ENCODE assay signal across 9 cellular contexts in genomic region chr9:89418882-89419641, GRCh38.
A peak's percentile ranks its signal among the peaks of the same experiment; 100 is the strongest.
DNase-seq lines count a peak whose midpoint lies in the region; ATAC-seq and TF ChIP-seq lines count a peak whose summit lies in the region.
"Had no signal": no experiment of that assay in that cellular context is flagged by ENCODE, and none has a peak within 500 bp of the region (broad histone marks: within the 10 kb centered on the region; RNA-seq: fewer than 3 reads in every experiment).

No MANE protein-coding gene starts in this region.

- H3F3A ChIP-seq in smooth muscle cell (ENCODE audit: low read depth): no peaks in the 10 kb centered on the region

- peak overlapping the region; percentile 52 for H3K4me3 ChIP-seq in naive thymus-derived CD4-positive, alpha-beta T cell (ENCODE audit: low read length)
- H3K4me3 ChIP-seq in gastroesophageal sphincter (no peak overlapping the region), HAP-1 (no peak overlapping the region), smooth muscle cell (no peak overlapping the region)

- in situ Hi-C loops in HAP-1 (cut with MboI; ENCODE audit: low sequenced_read_pairs): no loop called here

- peak; percentile 92 for DNase-seq in activated CD8-positive, alpha-beta T cell treated with anti-CD3 and anti-CD28 coated beads for 36 hours
- peak in 8 of 9 donors; percentile 55 to 71 (median 68) for DNase-seq in naive thymus-derived CD4-positive, alpha-beta T cell
- DNase-seq in HAP-1 (ENCODE audit: low spot score in 2 of 2): no peak
- DNase-seq in NCI-H2107 (lab: John Stamatoyannopoulos, UW): no peak
- DNase-seq in smooth muscle cell (lab: John Stamatoyannopoulos, UW; ENCODE audit: unreplicated experiment): no peak

- WGBS in gastroesophageal sphincter (ENCODE audit: low coverage in 1 of 2), 2 donors: 56 to 61% methylated on average over 5 to 8 of the region's 21 CpGs
- WGBS in smooth muscle cell (ENCODE audit: low lambda C conversion rate): 86% methylated on average over 17 of the region's 21 CpGs

- peak overlapping the region; percentile 98 for H3K27ac Mint-ChIP-seq in activated CD8-positive, alpha-beta T cell treated with anti-CD3 and anti-CD28 coated beads for 36 hours
- peak overlapping the region; percentile 85 to 97 (median 94) for H3K27ac Mint-ChIP-seq in naive thymus-derived CD4-positive, alpha-beta T cell

- H3K9me3 ChIP-seq in naive thymus-derived CD4-positive, alpha-beta T cell (ENCODE audit: control insufficient read depth in 2 of 3, low read length in 3 of 3): no peaks in the 10 kb centered on the region
- H3K9me3 ChIP-seq in gastroesophageal sphincter (no peaks in the 10 kb centered on the region), HAP-1 (no peaks in the 10 kb centered on the region), smooth muscle cell (replicated peaks; ENCODE audit: low read depth) (no peaks in the 10 kb centered on the region)

- POLR2A ChIA-PET in activated CD8-positive, alpha-beta T cell treated with anti-CD3 and anti-CD28 coated beads for 36 hours (lab: Charles Lee): interaction anchor here (1.0 to 5.9 kb wide), 14 partner anchors 8 to 104 kb away, joined by 3 to 43 read pairs (median 6); no protein-coding TSS in a partner anchor
- POLR2A ChIA-PET in naive thymus-derived CD4-positive, alpha-beta T cell (lab: Charles Lee): interaction anchor here (0.6 to 1.2 kb wide), 4 partner anchors 10 to 115 kb away, joined by 3 to 6 read pairs (median 4); no protein-coding TSS in a partner anchor

- H3K4me2 ChIP-seq in smooth muscle cell: no peak overlapping the region

- H3K4me1 Mint-ChIP-seq in activated CD8-positive, alpha-beta T cell treated with anti-CD3 and anti-CD28 coated beads for 36 hours (ENCODE audit: low read depth): peaks cover 97% of the 10 kb centered on the region
- peaks cover 65 to 96% (median 92%) of the 10 kb centered on the region in 7 donors for H3K4me1 Mint-ChIP-seq in naive thymus-derived CD4-positive, alpha-beta T cell

- TF ChIP-seq EP300 in gastroesophageal sphincter (IDR thresholded peaks at IDR 0.05): no peak

- no peak overlapping the region for H3K9ac ChIP-seq in smooth muscle cell (ENCODE audit: low read depth)

- H4K20me1 ChIP-seq in smooth muscle cell (ENCODE audit: low read depth): no peaks in the 10 kb centered on the region

- H3K4me1 ChIP-seq in naive thymus-derived CD4-positive, alpha-beta T cell (ENCODE audit: control insufficient read depth in 2 of 2, insufficient read depth in 2 of 2, low read length in 2 of 2): peaks cover 57 to 77% of the 10 kb centered on the region in 2 donors
- peaks cover 0 to 5% (median 0%) of the 10 kb centered on the region in 3 donors for H3K4me1 ChIP-seq in gastroesophageal sphincter
- H3K4me1 ChIP-seq in HAP-1: no peaks in the 10 kb centered on the region
- no peaks in the 10 kb centered on the region for H3K4me1 ChIP-seq in smooth muscle cell (ENCODE audit: low read depth)

- no peaks in the 10 kb centered on the region for H3K27me3 Mint-ChIP-seq in activated CD8-positive, alpha-beta T cell treated with anti-CD3 and anti-CD28 coated beads for 36 hours
- H3K27me3 Mint-ChIP-seq in naive thymus-derived CD4-positive, alpha-beta T cell: no peaks in the 10 kb centered on the region

- H3K27ac ChIP-seq in naive thymus-derived CD4-positive, alpha-beta T cell (ENCODE audit: low read depth, low read length): peak overlapping the region; percentile 66
- no peak overlapping the region for H3K27ac ChIP-seq in gastroesophageal sphincter
- H3K27ac ChIP-seq in smooth muscle cell (ENCODE audit: low read depth): no peak overlapping the region

- TF ChIP-seq CTCF in activated CD8-positive, alpha-beta T cell treated with anti-CD3 and anti-CD28 coated beads for 36 hours (IDR thresholded peaks at IDR 0.05): no peak
- no peak for TF ChIP-seq CTCF in gastroesophageal sphincter (IDR thresholded peaks at IDR 0.05)
- TF ChIP-seq CTCF in smooth muscle cell (IDR thresholded peaks at IDR 0.05; ENCODE audit: borderline replicate concordance, insufficient read depth, poor library complexity, severe bottlenecking): no peak

- peak; percentile 70 for ATAC-seq in GM18868 (IDR thresholded peaks at IDR 0.05; ENCODE audit: unreplicated experiment)
- ATAC-seq in HG03135 (IDR thresholded peaks at IDR 0.05; ENCODE audit: unreplicated experiment): peak; percentile 72
- peak; percentile 52 for ATAC-seq in activated CD8-positive, alpha-beta T cell treated with anti-CD3 and anti-CD28 coated beads for 36 hours
- ATAC-seq in naive thymus-derived CD4-positive, alpha-beta T cell: peak; percentile 80
- ATAC-seq in gastroesophageal sphincter: no peak
- ATAC-seq: HCT116 had no signal

- peak overlapping the region; percentile 79 for H3K4me3 Mint-ChIP-seq in activated CD8-positive, alpha-beta T cell treated with anti-CD3 and anti-CD28 coated beads for 36 hours
- H3K4me3 Mint-ChIP-seq in naive thymus-derived CD4-positive, alpha-beta T cell: peak overlapping the region; percentile 73 to 87 (median 78)

- H3K27me3 ChIP-seq in naive thymus-derived CD4-positive, alpha-beta T cell (ENCODE audit: control insufficient read depth in 2 of 2, insufficient read depth in 2 of 2, low read length in 2 of 2): no peaks in the 10 kb centered on the region
- H3K27me3 ChIP-seq in gastroesophageal sphincter (no peaks in the 10 kb centered on the region), HAP-1 (ENCODE audit: low read depth) (no peaks in the 10 kb centered on the region), smooth muscle cell (ENCODE audit: low read depth) (no peaks in the 10 kb centered on the region)

- peaks cover 89% of the 10 kb centered on the region for H3K36me3 Mint-ChIP-seq in activated CD8-positive, alpha-beta T cell treated with anti-CD3 and anti-CD28 coated beads for 36 hours (ENCODE audit: low read depth)
- H3K36me3 Mint-ChIP-seq in naive thymus-derived CD4-positive, alpha-beta T cell: peaks cover 0 to 56% (median 24%) of the 10 kb centered on the region in 5 donors

- intact Hi-C loops in activated CD8-positive, alpha-beta T cell treated with anti-CD3 and anti-CD28 coated beads for 36 hours (cut with micrococcal nuclease): no loop called here
- intact Hi-C loops in naive thymus-derived CD4-positive, alpha-beta T cell (cut with micrococcal nuclease): loop anchor here (1.0 kb wide), 2 partner anchors 9 to 10 kb away; no protein-coding TSS in a partner anchor

- peaks cover 18% of the 10 kb centered on the region for H3K9me3 Mint-ChIP-seq in activated CD8-positive, alpha-beta T cell treated with anti-CD3 and anti-CD28 coated beads for 36 hours
- H3K9me3 Mint-ChIP-seq in naive thymus-derived CD4-positive, alpha-beta T cell: peaks cover 0 to 2% (median 0%) of the 10 kb centered on the region in 11 donors

- H3K79me2 ChIP-seq in smooth muscle cell (ENCODE audit: low read depth): no peaks in the 10 kb centered on the region

- H2AFZ ChIP-seq in smooth muscle cell (ENCODE audit: low read depth): no peak overlapping the region

- peaks cover 0 to 25% (median 5%) of the 10 kb centered on the region in 3 experiments for H3K36me3 ChIP-seq in naive thymus-derived CD4-positive, alpha-beta T cell (ENCODE audit: control insufficient read depth in 2 of 3, insufficient read depth in 3 of 3, low read length in 3 of 3)
- H3K36me3 ChIP-seq in gastroesophageal sphincter (no peaks in the 10 kb centered on the region), HAP-1 (replicated peaks) (no peaks in the 10 kb centered on the region), smooth muscle cell (ENCODE audit: low read depth) (no peaks in the 10 kb centered on the region)

- CTCF ChIA-PET in activated CD8-positive, alpha-beta T cell treated with anti-CD3 and anti-CD28 coated beads for 36 hours (lab: Charles Lee): interaction anchor here (0.8 to 1.1 kb wide), 4 partner anchors 8 to 130 kb away, joined by 3 to 4 read pairs (median 4); no protein-coding TSS in a partner anchor
- CTCF ChIA-PET in naive thymus-derived CD4-positive, alpha-beta T cell (lab: Charles Lee): interaction anchor here (0.6 to 3.1 kb wide), 6 partner anchors 10 to 134 kb away, joined by 3 to 9 read pairs (median 5); no protein-coding TSS in a partner anchor

- TF ChIP-seq POLR2A in gastroesophageal sphincter (IDR thresholded peaks at IDR 0.05): no peak

Comparison
In these comparisons a context has a peak if more than half of its experiments do, and no peak if none do; other contexts are left out.
1. DNase-seq: peak in activated CD8-positive, alpha-beta T cell treated with anti-CD3 and anti-CD28 coated beads for 36 hours (single experiment) and naive thymus-derived CD4-positive, alpha-beta T cell (8 of 9); none in HAP-1 (0 of 2), NCI-H2107 (single experiment) and smooth muscle cell (single experiment).